ENCODE assay signal across 14 cellular contexts in genomic region chr13:58318495-58319167, GRCh38.
DNase-seq lines count a peak whose midpoint lies in the region; ATAC-seq and TF ChIP-seq lines count a peak whose summit lies in the region.
"Had no signal": no experiment of that assay in that cellular context is flagged by ENCODE, and none has a peak within 500 bp of the region (broad histone marks: within the 10 kb centered on the region; RNA-seq: fewer than 3 reads in every experiment).

No MANE protein-coding gene starts in this region.

- H3K9me3 ChIP-seq in testis, result no peaks in the 10 kb centered on the region
- H3K9me3 ChIP-seq: A549, BE2C had no signal

- H3K4me3 ChIP-seq in testis, result peak overlapping the region; percentile 47 to 59
- H3K4me3 ChIP-seq: A549 had no signal

- TF ChIP-seq POLR2A in testis (IDR thresholded peaks at IDR 0.05), result no peak

- no peak overlapping the region for H3K27ac Mint-ChIP-seq in chondrocyte (ENCODE audit: unreplicated experiment)
- H3K27ac Mint-ChIP-seq: CD4-positive, alpha-beta memory T cell had no signal

- H3K4me3 Mint-ChIP-seq in chondrocyte (ENCODE audit: unreplicated experiment), result no peak overlapping the region
- H3K4me3 Mint-ChIP-seq: CD4-positive, alpha-beta memory T cell had no signal

- intact Hi-C loops in testis (cut with DNase I; ENCODE audit: low total_unique reads), result no loop called here

- H3K36me3 ChIP-seq in testis (ENCODE audit: low read depth, missing control alignments), result no peaks in the 10 kb centered on the region
- H3K36me3 ChIP-seq: BE2C had no signal

- H3K9me3 Mint-ChIP-seq in chondrocyte (ENCODE audit: low read depth), result no peaks in the 10 kb centered on the region

- no peaks in the 10 kb centered on the region for H3K4me1 Mint-ChIP-seq in chondrocyte (ENCODE audit: low read depth)
- H3K4me1 Mint-ChIP-seq: CD4-positive, alpha-beta memory T cell had no signal

- ATAC-seq in GM18517 (IDR thresholded peaks at IDR 0.05; ENCODE audit: unreplicated experiment), result no peak
- ATAC-seq: A549 had no signal

- no peaks in the 10 kb centered on the region for H3K27me3 Mint-ChIP-seq in chondrocyte (ENCODE audit: low read depth)
- H3K27me3 Mint-ChIP-seq: CD4-positive, alpha-beta memory T cell had no signal

- TF ChIP-seq CTCF in chondrocyte (IDR thresholded peaks at IDR 0.05), result no peak
- no peak for TF ChIP-seq CTCF in testis (IDR thresholded peaks at IDR 0.05)

- no peaks in the 10 kb centered on the region for H3K27me3 ChIP-seq in testis
- H3K27me3 ChIP-seq: BE2C had no signal

- DNase-seq in DMS53 (lab: John Stamatoyannopoulos, UW) (peak; percentile 56), DMS53 treated with DMSO at 0.1 percent for 48 hours (lab: John Stamatoyannopoulos, UW; ENCODE audit: unreplicated experiment) (peak; percentile 12), chondrocyte (ENCODE audit: low spot score) (peak; percentile 79), testis (peak; percentile 19), HuH-7 (ENCODE audit: low spot score) (no peak)
- DNase-seq: BE2C; CD4-positive, alpha-beta memory T cell; DND-41; GF-D8; HCEC 1CT; IMR-90 had no signal

- no peaks in the 10 kb centered on the region for H3K4me1 ChIP-seq in testis
- H3K4me1 ChIP-seq: A549 had no signal

- WGBS in testis, 2 donors, result 81 to 85% methylated on average over 3 to 50 of the region's 50 CpGs

- no peak overlapping the region for H3K27ac ChIP-seq in testis
- H3K27ac ChIP-seq: A549, C4-2B had no signal

- H3K36me3 Mint-ChIP-seq in chondrocyte (ENCODE audit: low read depth), result no peaks in the 10 kb centered on the region
- H3K36me3 Mint-ChIP-seq: CD4-positive, alpha-beta memory T cell had no signal
